ENCODE assay signal across 19 cellular contexts in genomic region chr21:20783611-20784010, GRCh38.
"Had no signal": no experiment of that assay in that cellular context is flagged by ENCODE, and none has a peak within 500 bp of the region (broad histone marks: within the 10 kb centered on the region; RNA-seq: fewer than 3 reads in every experiment).

No MANE protein-coding gene starts in this region.

- H3K36me3 ChIP-seq: esophagus squamous epithelium, lower lobe of right lung, neutrophil, WERI-Rb-1 had no signal

- ATAC-seq: activated naive CD4-positive, alpha-beta T cell treated with anti-CD3 and anti-CD28 coated beads, Interleukin-2, amount 50 U/mL, for 72 hours; body of pancreas; effector memory CD8-positive, alpha-beta T cell; lower lobe of right lung; natural killer cell treated with Interleukin-12 subunit alpha and Interleukin-12 subunit beta and Interleukin-15 and Interleukin-18, amount 100 ng/mL, for 72 hours; stimulated activated naive CD8-positive, alpha-beta T cell treated with anti-CD3 and anti-CD28 coated beads, Interleukin-15, Interleukin-2, amounts not matched to agents 100 U/mL and 50 U/mL, for 24 hours had no signal

- H3K9me3 ChIP-seq: body of pancreas, lower lobe of right lung, neutrophil had no signal

- H3K4me1 ChIP-seq: body of pancreas, esophagus squamous epithelium, lower lobe of right lung had no signal

- DNase-seq: activated CD4-positive, alpha-beta T cell treated with anti-CD3 and anti-CD28 coated beads for 1 hour; activated CD8-positive, alpha-beta memory T cell treated with anti-CD3 and anti-CD28 coated beads for 24 hours; activated gamma-delta T cell treated with Interleukin-2 at 50 U/mL for 16 hours; amniotic stem cell; body of pancreas; effector memory CD8-positive, alpha-beta T cell; esophagus squamous epithelium; foreskin fibroblast; hippocampal formation; islet precursor cell; lower lobe of right lung; retina; stimulated activated naive CD8-positive, alpha-beta T cell treated with anti-CD3 and anti-CD28 coated beads, Interleukin-15, Interleukin-2, amounts not matched to agents 100 U/mL and 50 U/mL, for 24 hours; substantia nigra; WERI-Rb-1 had no signal

- H3K27me3 ChIP-seq: body of pancreas, esophagus squamous epithelium, neutrophil had no signal

- H3K27ac Mint-ChIP-seq: activated naive CD4-positive, alpha-beta T cell treated with anti-CD3 and anti-CD28 coated beads, Interleukin-2, amount 50 U/mL, for 72 hours; effector memory CD8-positive, alpha-beta T cell; natural killer cell treated with Interleukin-12 subunit alpha and Interleukin-12 subunit beta and Interleukin-15 and Interleukin-18, amount 100 ng/mL, for 72 hours; type B pancreatic cell had no signal

- H3K36me3 Mint-ChIP-seq: activated naive CD4-positive, alpha-beta T cell treated with anti-CD3 and anti-CD28 coated beads, Interleukin-2, amount 50 U/mL, for 72 hours; type B pancreatic cell had no signal

- H3K27ac ChIP-seq: body of pancreas, esophagus squamous epithelium, lower lobe of right lung, neutrophil, WERI-Rb-1 had no signal

- H3K4me3 ChIP-seq: body of pancreas, esophagus squamous epithelium, lower lobe of right lung had no signal

- H3K4me3 Mint-ChIP-seq: effector memory CD8-positive, alpha-beta T cell; natural killer cell treated with Interleukin-12 subunit alpha and Interleukin-12 subunit beta and Interleukin-15 and Interleukin-18, amount 100 ng/mL, for 72 hours; type B pancreatic cell had no signal

- H3K9me3 Mint-ChIP-seq: type B pancreatic cell had no signal

- H3K27me3 Mint-ChIP-seq: effector memory CD8-positive, alpha-beta T cell; natural killer cell treated with Interleukin-12 subunit alpha and Interleukin-12 subunit beta and Interleukin-15 and Interleukin-18, amount 100 ng/mL, for 72 hours; type B pancreatic cell had no signal
